ENCODE assay signal across 25 cellular contexts in genomic region chr14:82905762-82906161, GRCh38.
"Had no signal": no experiment of that assay in that cellular context is flagged by ENCODE, and none has a peak within 500 bp of the region (broad histone marks: within the 10 kb centered on the region; RNA-seq: fewer than 3 reads in every experiment).

No MANE protein-coding gene starts in this region.

- H3K36me3 ChIP-seq: colonic mucosa, right lobe of liver, thoracic aorta had no signal

- H3K9me3 Mint-ChIP-seq: brain, nephron had no signal

- H3K36me3 Mint-ChIP-seq: activated naive CD4-positive, alpha-beta T cell treated with anti-CD3 and anti-CD28 coated beads, Interleukin-2, amount 10 ng/mL, durations not matched to agents 7 days and 5 days; brain; stimulated activated effector memory CD8-positive, alpha-beta T cell treated with anti-CD3 and anti-CD28 coated beads, Interleukin-12 subunit alpha, Interleukin-12 subunit beta, amount 100 ng/mL, for 72 hours had no signal

- H3K27ac ChIP-seq: colonic mucosa, foreskin keratinocyte, parathyroid adenoma, right lobe of liver, thoracic aorta had no signal

- H3K4me1 ChIP-seq: colonic mucosa, foreskin keratinocyte, parathyroid adenoma, right lobe of liver had no signal

- H3K4me1 Mint-ChIP-seq: activated CD4-positive, alpha-beta T cell treated with anti-CD3 and anti-CD28 coated beads, Interleukin-2, amount 10 ng/mL, durations not matched to agents 24 days and 14 days; activated naive CD4-positive, alpha-beta T cell treated with anti-CD3 and anti-CD28 coated beads, Interleukin-2, amount 10 ng/mL, durations not matched to agents 7 days and 5 days; activated naive CD8-positive, alpha-beta T cell treated with anti-CD3 and anti-CD28 coated beads, Interleukin-2, amount 50 U/mL, for 24 hours; brain; central memory CD8-positive, alpha-beta T cell; nephron; stimulated activated effector memory CD8-positive, alpha-beta T cell treated with anti-CD3 and anti-CD28 coated beads, Interleukin-12 subunit alpha, Interleukin-12 subunit beta, amount 100 ng/mL, for 72 hours had no signal

- H3K4me3 Mint-ChIP-seq: activated CD4-positive, alpha-beta T cell treated with anti-CD3 and anti-CD28 coated beads, Interleukin-2, amount 10 ng/mL, durations not matched to agents 24 days and 14 days; activated CD8-positive, alpha-beta T cell treated with anti-CD3 and anti-CD28 coated beads, Interleukin-2, amount 10 ng/mL, durations not matched to agents 7 days and 5 days; activated naive CD4-positive, alpha-beta T cell treated with anti-CD3 and anti-CD28 coated beads, Interleukin-2, amount 10 ng/mL, durations not matched to agents 7 days and 5 days; activated naive CD8-positive, alpha-beta T cell treated with anti-CD3 and anti-CD28 coated beads, Interleukin-2, amount 50 U/mL, for 24 hours; brain; central memory CD8-positive, alpha-beta T cell; nephron; stimulated activated effector memory CD8-positive, alpha-beta T cell treated with anti-CD3 and anti-CD28 coated beads, Interleukin-12 subunit alpha, Interleukin-12 subunit beta, amount 100 ng/mL, for 72 hours had no signal

- H3K27ac Mint-ChIP-seq: activated CD4-positive, alpha-beta T cell treated with anti-CD3 and anti-CD28 coated beads, Interleukin-2, amount 10 ng/mL, durations not matched to agents 24 days and 14 days; activated CD8-positive, alpha-beta T cell treated with anti-CD3 and anti-CD28 coated beads, Interleukin-2, amount 10 ng/mL, durations not matched to agents 7 days and 5 days; activated naive CD4-positive, alpha-beta T cell treated with anti-CD3 and anti-CD28 coated beads, Interleukin-2, amount 10 ng/mL, durations not matched to agents 7 days and 5 days; activated naive CD8-positive, alpha-beta T cell treated with anti-CD3 and anti-CD28 coated beads, Interleukin-2, amount 50 U/mL, for 24 hours; brain; nephron; stimulated activated effector memory CD8-positive, alpha-beta T cell treated with anti-CD3 and anti-CD28 coated beads, Interleukin-12 subunit alpha, Interleukin-12 subunit beta, amount 100 ng/mL, for 72 hours had no signal

- DNase-seq: activated CD4-positive, alpha-beta T cell treated with anti-CD3 and anti-CD28 coated beads, Interleukin-2, amount 10 ng/mL, durations not matched to agents 24 days and 14 days; activated CD8-positive, alpha-beta T cell treated with anti-CD3 and anti-CD28 coated beads, Interleukin-2, amount 10 ng/mL, durations not matched to agents 7 days and 5 days; activated effector memory CD4-positive, alpha-beta T cell treated with Interleukin-2 at 50 U/mL for 16 hours; activated naive CD4-positive, alpha-beta T cell treated with anti-CD3 and anti-CD28 coated beads, Interleukin-2, amount 10 ng/mL, durations not matched to agents 7 days and 5 days; activated naive CD8-positive, alpha-beta T cell treated with anti-CD3 and anti-CD28 coated beads, Interleukin-2, amount 50 U/mL, for 24 hours; activated T-cell treated with anti-CD3 and anti-CD28 coated beads, Interleukin-2, amount 50 U/mL, for 48 hours; anterior cingulate cortex; colonic mucosa; foreskin keratinocyte; glutamatergic neuron; hippocampal formation; islet precursor cell; midbrain; right lobe of liver; small intestine; stimulated activated CD4-positive, alpha-beta T cell treated with anti-CD3 and anti-CD28 coated beads, Interleukin-15, amount 100 ng/mL, for 24 hours; stimulated activated CD4-positive, alpha-beta T cell treated with anti-CD3 and anti-CD28 coated beads, Interleukin-2, amount 100 ng/mL, for 48 hours; T1000 had no signal

- H3K27me3 Mint-ChIP-seq: activated CD4-positive, alpha-beta T cell treated with anti-CD3 and anti-CD28 coated beads, Interleukin-2, amount 10 ng/mL, durations not matched to agents 24 days and 14 days; activated naive CD4-positive, alpha-beta T cell treated with anti-CD3 and anti-CD28 coated beads, Interleukin-2, amount 10 ng/mL, durations not matched to agents 7 days and 5 days; activated naive CD8-positive, alpha-beta T cell treated with anti-CD3 and anti-CD28 coated beads, Interleukin-2, amount 50 U/mL, for 24 hours; central memory CD8-positive, alpha-beta T cell had no signal

- H3K27me3 ChIP-seq: colonic mucosa, foreskin keratinocyte, right lobe of liver had no signal

- H3K4me3 ChIP-seq: colonic mucosa, lung, right lobe of liver, thoracic aorta had no signal

- H3K9me3 ChIP-seq: colonic mucosa, right lobe of liver, thoracic aorta had no signal
